In the genomic region with DNA sequence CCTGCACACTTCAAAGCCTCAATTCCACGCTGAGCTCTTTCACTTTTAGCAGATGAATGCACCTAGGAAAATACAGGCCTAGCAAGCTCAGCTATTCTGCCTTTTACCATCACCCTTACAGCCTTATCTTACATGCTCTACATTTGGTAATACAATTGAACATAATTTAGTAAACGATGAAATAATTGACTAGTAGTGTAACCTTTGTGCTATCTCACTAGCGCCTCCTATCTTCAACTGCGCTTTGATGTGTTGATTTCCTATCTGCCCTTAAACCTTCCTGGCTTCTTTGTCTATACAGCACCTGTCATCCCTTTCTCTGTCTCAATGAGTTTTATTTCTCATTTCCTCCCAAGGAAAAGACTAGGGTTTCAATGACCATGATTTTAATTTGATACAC, we compare ENCODE assay signal across 12 cellular contexts.
DNase-seq lines count a peak whose midpoint lies in the region; ATAC-seq, FAIRE-seq and TF ChIP-seq lines count a peak whose summit lies in the region.
"Had no signal": no experiment of that assay in that cellular context is flagged by ENCODE, and none has a peak within 500 bp of the region (broad histone marks: within the 10 kb centered on the region; RNA-seq: fewer than 3 reads in every experiment).

No MANE protein-coding gene starts in this region.

- TF ChIP-seq CTCF in GM12874 (IDR thresholded peaks at IDR 0.05; ENCODE audit: insufficient read depth, low read depth, low read length) (peak; percentile 12; the same call in 1 of the 2 replicates), WTC11 (IDR thresholded peaks at IDR 0.05) (0 out of 2 replicates have a peak, but pooled peaks have one; percentile 42)
- TF ChIP-seq CTCF in CD8-positive, alpha-beta T cell (IDR thresholded peaks at IDR 0.05): no peak

- DNase-seq in WTC11 (ENCODE audit: low spot score) (peak; percentile 12), urothelium cell line (ENCODE audit: low spot score) (no peak)
- no peak for DNase-seq in stimulated activated CD4-positive, alpha-beta T cell treated with anti-CD3 and anti-CD28 coated beads, Interleukin-4, amount 100 ng/mL, for 24 hours
- no peak for DNase-seq in CD8-positive, alpha-beta T cell
- no peak for DNase-seq in central memory CD4-positive, alpha-beta T cell
- DNase-seq: activated CD4-positive, CD25-positive, alpha-beta regulatory T cell; activated naive CD8-positive, alpha-beta T cell treated with anti-CD3 and anti-CD28 coated beads, Interleukin-2, amount 10 ng/mL, durations not matched to agents 7 days and 5 days; stimulated activated CD4-positive, alpha-beta T cell treated with anti-CD3 and anti-CD28 coated beads, Interleukin-1b, Interleukin-23, amount 100 ng/mL, for 48 hours; thyroid gland had no signal

- H3K9me3 ChIP-seq in CD8-positive, alpha-beta T cell (ENCODE audit: low read length): no peaks in the 10 kb centered on the region
- H3K9me3 ChIP-seq: thyroid gland had no signal

- POLR2A ChIA-PET in WTC11 (lab: Charles Lee): no interaction called here
- POLR2A ChIA-PET in CD8-positive, alpha-beta T cell (lab: Charles Lee): no interaction called here

- H3K9me3 Mint-ChIP-seq in WTC11: peaks cover 12% of the 10 kb centered on the region
- peaks cover 18% of the 10 kb centered on the region for H3K9me3 Mint-ChIP-seq in CD8-positive, alpha-beta T cell
- H3K9me3 Mint-ChIP-seq: activated naive CD8-positive, alpha-beta T cell treated with anti-CD3 and anti-CD28 coated beads, Interleukin-2, amount 10 ng/mL, durations not matched to agents 7 days and 5 days had no signal

- no peaks in the 10 kb centered on the region for H3K27me3 ChIP-seq in CD8-positive, alpha-beta T cell (ENCODE audit: insufficient read depth, low read length)
- H3K27me3 ChIP-seq: thyroid gland had no signal

- H3K27ac Mint-ChIP-seq in WTC11: no peak overlapping the region
- no peak overlapping the region for H3K27ac Mint-ChIP-seq in CD8-positive, alpha-beta T cell
- H3K27ac Mint-ChIP-seq: activated naive CD8-positive, alpha-beta T cell treated with anti-CD3 and anti-CD28 coated beads, Interleukin-2, amount 10 ng/mL, durations not matched to agents 7 days and 5 days had no signal

- H3K4me1 Mint-ChIP-seq in WTC11: peaks cover 32% of the 10 kb centered on the region
- no peaks in the 10 kb centered on the region for H3K4me1 Mint-ChIP-seq in CD8-positive, alpha-beta T cell (ENCODE audit: low read depth)
- H3K4me1 Mint-ChIP-seq: activated naive CD8-positive, alpha-beta T cell treated with anti-CD3 and anti-CD28 coated beads, Interleukin-2, amount 10 ng/mL, durations not matched to agents 7 days and 5 days had no signal

- no peaks in the 10 kb centered on the region for H3K36me3 ChIP-seq in CD8-positive, alpha-beta T cell (ENCODE audit: insufficient read depth, low read length)
- H3K36me3 ChIP-seq: thyroid gland had no signal

- no peak overlapping the region for H3K4me3 Mint-ChIP-seq in WTC11
- H3K4me3 Mint-ChIP-seq in CD8-positive, alpha-beta T cell: no peak overlapping the region
- H3K4me3 Mint-ChIP-seq: activated naive CD8-positive, alpha-beta T cell treated with anti-CD3 and anti-CD28 coated beads, Interleukin-2, amount 10 ng/mL, durations not matched to agents 7 days and 5 days had no signal

- H3K27me3 Mint-ChIP-seq in WTC11 (ENCODE audit: low read depth): peaks cover 4% of the 10 kb centered on the region; the same call in 1 of the 2 replicates
- H3K27me3 Mint-ChIP-seq in CD8-positive, alpha-beta T cell (ENCODE audit: low read depth): no peaks in the 10 kb centered on the region
- H3K27me3 Mint-ChIP-seq: activated naive CD8-positive, alpha-beta T cell treated with anti-CD3 and anti-CD28 coated beads, Interleukin-2, amount 10 ng/mL, durations not matched to agents 7 days and 5 days had no signal

- no peak overlapping the region for H3K4me3 ChIP-seq in CD8-positive, alpha-beta T cell (ENCODE audit: low read depth, low read length)
- H3K4me3 ChIP-seq: thyroid gland had no signal

- peak; percentile 22 for ATAC-seq in GM21528 (IDR thresholded peaks at IDR 0.05; ENCODE audit: low FRiP score, unreplicated experiment)
- peak; percentile 26 for ATAC-seq in HG03432 (IDR thresholded peaks at IDR 0.05; ENCODE audit: unreplicated experiment)
- ATAC-seq in WTC11: peak; percentile 65
- no peak for ATAC-seq in CD8-positive, alpha-beta T cell

- peaks cover 5% of the 10 kb centered on the region for H3K36me3 Mint-ChIP-seq in WTC11
- H3K36me3 Mint-ChIP-seq in CD8-positive, alpha-beta T cell: no peaks in the 10 kb centered on the region
- H3K36me3 Mint-ChIP-seq: activated naive CD8-positive, alpha-beta T cell treated with anti-CD3 and anti-CD28 coated beads, Interleukin-2, amount 10 ng/mL, durations not matched to agents 7 days and 5 days had no signal

- H3K4me1 ChIP-seq in CD8-positive, alpha-beta T cell (ENCODE audit: insufficient read depth, low read length): no peaks in the 10 kb centered on the region
- H3K4me1 ChIP-seq: thyroid gland had no signal

- intact Hi-C loops in CD8-positive, alpha-beta T cell (cut with DNase I, micrococcal nuclease): no loop called here

- FAIRE-seq in urothelium cell line (lab: Jason Lieb, UNC): no peak

- CTCF ChIA-PET in WTC11 (lab: Charles Lee): interaction anchor here (0.9 to 1.5 kb wide), 4 partner anchors 11 to 24 kb away, joined by 3 to 4 read pairs (median 3); no protein-coding TSS in a partner anchor
- CTCF ChIA-PET in CD8-positive, alpha-beta T cell (lab: Charles Lee): no interaction called here

- no peak overlapping the region for H3K27ac ChIP-seq in CD8-positive, alpha-beta T cell (ENCODE audit: low read depth, low read length)
- H3K27ac ChIP-seq: thyroid gland had no signal

TF ChIP-seq in WTC11, 78 proteins besides CTCF, POLR2A, EP300 and RAD21 (continues in another document):
- no peak for TF ChIP-seq CBFB (CRISPR knock-in tag; IDR thresholded peaks at IDR 0.05; ENCODE audit: low read depth)
- TF ChIP-seq ZNF416 (CRISPR knock-in tag; IDR thresholded peaks at IDR 0.05): no peak
- TF ChIP-seq CREB1 (CRISPR knock-in tag; IDR thresholded peaks at IDR 0.05): no peak
- no peak for TF ChIP-seq ZNF423 (CRISPR knock-in tag; IDR thresholded peaks at IDR 0.05)
- TF ChIP-seq GTF2I (CRISPR knock-in tag; conservative IDR thresholded peaks at IDR 0.05): no peak
- TF ChIP-seq JAZF1 (CRISPR knock-in tag; IDR thresholded peaks at IDR 0.05): no peak
- TF ChIP-seq, protein P1, sequence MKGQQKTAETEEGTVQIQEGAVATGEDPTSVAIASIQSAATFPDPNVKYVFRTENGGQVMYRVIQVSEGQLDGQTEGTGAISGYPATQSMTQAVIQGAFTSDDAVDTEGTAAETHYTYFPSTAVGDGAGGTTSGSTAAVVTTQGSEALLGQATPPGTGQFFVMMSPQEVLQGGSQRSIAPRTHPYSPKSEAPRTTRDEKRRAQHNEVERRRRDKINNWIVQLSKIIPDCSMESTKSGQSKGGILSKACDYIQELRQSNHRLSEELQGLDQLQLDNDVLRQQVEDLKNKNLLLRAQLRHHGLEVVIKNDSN (CRISPR knock-in tag; IDR thresholded peaks at IDR 0.05): no peak
- TF ChIP-seq, protein P2, sequence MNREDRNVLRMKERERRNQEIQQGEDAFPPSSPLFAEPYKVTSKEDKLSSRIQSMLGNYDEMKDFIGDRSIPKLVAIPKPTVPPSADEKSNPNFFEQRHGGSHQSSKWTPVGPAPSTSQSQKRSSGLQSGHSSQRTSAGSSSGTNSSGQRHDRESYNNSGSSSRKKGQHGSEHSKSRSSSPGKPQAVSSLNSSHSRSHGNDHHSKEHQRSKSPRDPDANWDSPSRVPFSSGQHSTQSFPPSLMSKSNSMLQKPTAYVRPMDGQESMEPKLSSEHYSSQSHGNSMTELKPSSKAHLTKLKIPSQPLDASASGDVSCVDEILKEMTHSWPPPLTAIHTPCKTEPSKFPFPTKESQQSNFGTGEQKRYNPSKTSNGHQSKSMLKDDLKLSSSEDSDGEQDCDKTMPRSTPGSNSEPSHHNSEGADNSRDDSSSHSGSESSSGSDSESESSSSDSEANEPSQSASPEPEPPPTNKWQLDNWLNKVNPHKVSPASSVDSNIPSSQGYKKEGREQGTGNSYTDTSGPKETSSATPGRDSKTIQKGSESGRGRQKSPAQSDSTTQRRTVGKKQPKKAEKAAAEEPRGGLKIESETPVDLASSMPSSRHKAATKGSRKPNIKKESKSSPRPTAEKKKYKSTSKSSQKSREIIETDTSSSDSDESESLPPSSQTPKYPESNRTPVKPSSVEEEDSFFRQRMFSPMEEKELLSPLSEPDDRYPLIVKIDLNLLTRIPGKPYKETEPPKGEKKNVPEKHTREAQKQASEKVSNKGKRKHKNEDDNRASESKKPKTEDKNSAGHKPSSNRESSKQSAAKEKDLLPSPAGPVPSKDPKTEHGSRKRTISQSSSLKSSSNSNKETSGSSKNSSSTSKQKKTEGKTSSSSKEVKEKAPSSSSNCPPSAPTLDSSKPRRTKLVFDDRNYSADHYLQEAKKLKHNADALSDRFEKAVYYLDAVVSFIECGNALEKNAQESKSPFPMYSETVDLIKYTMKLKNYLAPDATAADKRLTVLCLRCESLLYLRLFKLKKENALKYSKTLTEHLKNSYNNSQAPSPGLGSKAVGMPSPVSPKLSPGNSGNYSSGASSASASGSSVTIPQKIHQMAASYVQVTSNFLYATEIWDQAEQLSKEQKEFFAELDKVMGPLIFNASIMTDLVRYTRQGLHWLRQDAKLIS (CRISPR knock-in tag; IDR thresholded peaks at IDR 0.05; ENCODE audit: borderline replicate concordance): no peak
- TF ChIP-seq ZNF317 (CRISPR knock-in tag; IDR thresholded peaks at IDR 0.05; ENCODE audit: borderline replicate concordance, low read depth): no peak
- no peak for TF ChIP-seq OVOL2 (CRISPR knock-in tag; IDR thresholded peaks at IDR 0.05; ENCODE audit: borderline replicate concordance)
- TF ChIP-seq, protein P3, sequence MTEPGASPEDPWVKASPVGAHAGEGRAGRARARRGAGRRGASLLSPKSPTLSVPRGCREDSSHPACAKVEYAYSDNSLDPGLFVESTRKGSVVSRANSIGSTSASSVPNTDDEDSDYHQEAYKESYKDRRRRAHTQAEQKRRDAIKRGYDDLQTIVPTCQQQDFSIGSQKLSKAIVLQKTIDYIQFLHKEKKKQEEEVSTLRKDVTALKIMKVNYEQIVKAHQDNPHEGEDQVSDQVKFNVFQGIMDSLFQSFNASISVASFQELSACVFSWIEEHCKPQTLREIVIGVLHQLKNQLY (CRISPR knock-in tag; IDR thresholded peaks at IDR 0.05): no peak
- TF ChIP-seq TP53 (CRISPR knock-in tag; IDR thresholded peaks at IDR 0.05): no peak
